21 cellular contexts compared by ENCODE assay signal in genomic region chr3:70603103-70603502, GRCh38.
"Had no signal": no experiment of that assay in that cellular context is flagged by ENCODE, and none has a peak within 500 bp of the region (broad histone marks: within the 10 kb centered on the region; RNA-seq: fewer than 3 reads in every experiment).

No MANE protein-coding gene starts in this region.

- H3K27ac Mint-ChIP-seq: dendritic cell treated with granulocyte-macrophage colony-stimulating factor and Interleukin-4, amounts not matched to agents 40 ng/mL and 50 ng/mL, for 4 days; effector memory CD8-positive, alpha-beta T cell; memory B cell; naive thymus-derived CD4-positive, alpha-beta T cell; T-helper 17 cell had no signal

- H3K36me3 ChIP-seq: neutrophil, tibial nerve, uterus had no signal

- H3K27ac ChIP-seq: foreskin keratinocyte, neutrophil, parathyroid adenoma, tibial nerve, uterus had no signal

- H3K9me3 Mint-ChIP-seq: dendritic cell treated with granulocyte-macrophage colony-stimulating factor and Interleukin-4, amounts not matched to agents 40 ng/mL and 50 ng/mL, for 4 days; effector memory CD8-positive, alpha-beta T cell; memory B cell; naive thymus-derived CD4-positive, alpha-beta T cell had no signal

- H3K4me1 Mint-ChIP-seq: memory B cell; naive thymus-derived CD4-positive, alpha-beta T cell; T-helper 17 cell had no signal

- H3K4me3 ChIP-seq: mucosa of descending colon, tibial nerve, uterus had no signal

- H2AFZ ChIP-seq: parathyroid adenoma had no signal

- H3K9ac ChIP-seq: parathyroid adenoma had no signal

- H3K9me3 ChIP-seq: mucosa of descending colon, neutrophil, tibial nerve, uterus had no signal

- H3K36me3 Mint-ChIP-seq: memory B cell; naive thymus-derived CD4-positive, alpha-beta T cell had no signal

- H3K27me3 ChIP-seq: neutrophil, tibial nerve, uterus had no signal

- H3K4me1 ChIP-seq: foreskin keratinocyte, parathyroid adenoma, tibial nerve, uterus had no signal

- H3K79me2 ChIP-seq: parathyroid adenoma had no signal

- DNase-seq: activated CD4-positive, alpha-beta T cell treated with anti-CD3 and anti-CD28 coated beads, Interleukin-2, amount 50 U/mL, for 4 hours; activated effector memory CD4-positive, alpha-beta T cell treated with Interleukin-2 at 50 U/mL for 16 hours; aorta; cerebellar nuclear complex; effector memory CD8-positive, alpha-beta T cell; foreskin keratinocyte; glutamatergic neuron; hypothalamus; kidney; left ventricle myocardium superior; mucosa of descending colon; naive thymus-derived CD4-positive, alpha-beta T cell; retina; substantia nigra; T-helper 17 cell; uterus had no signal

- H3K4me3 Mint-ChIP-seq: dendritic cell treated with granulocyte-macrophage colony-stimulating factor and Interleukin-4, amounts not matched to agents 40 ng/mL and 50 ng/mL, for 4 days; effector memory CD8-positive, alpha-beta T cell; memory B cell; naive thymus-derived CD4-positive, alpha-beta T cell; T-helper 17 cell had no signal

- ATAC-seq: effector memory CD8-positive, alpha-beta T cell; foreskin keratinocyte; left ventricle myocardium superior; mucosa of descending colon; naive thymus-derived CD4-positive, alpha-beta T cell; T-helper 17 cell had no signal

- H3K27me3 Mint-ChIP-seq: dendritic cell treated with granulocyte-macrophage colony-stimulating factor and Interleukin-4, amounts not matched to agents 40 ng/mL and 50 ng/mL, for 4 days had no signal
